9 cellular contexts compared by ENCODE assay signal in genomic region chr19:53808710-53809125, GRCh38. TPM values are rescaled to one million over a fixed set of nuclear protein-coding genes. Genes with fewer than 3 reads are reported as not detected.
DNase-seq lines count a peak whose midpoint lies in the region; ATAC-seq and TF ChIP-seq lines count a peak whose summit lies in the region.
"Had no signal": no experiment of that assay in that cellular context is flagged by ENCODE, and none has a peak within 500 bp of the region (broad histone marks: within the 10 kb centered on the region; RNA-seq: fewer than 3 reads in every experiment).

No MANE protein-coding gene starts in this region.

- H3K4me3 ChIP-seq in neuronal stem cell (ENCODE audit: low read length in 2 of 2) = no peak overlapping the region

- H3K4me2 ChIP-seq in neuronal stem cell (ENCODE audit: insufficient read depth, low read length, poor library complexity, severe bottlenecking) = no peak overlapping the region

- CTCF ChIA-PET in activated CD8-positive, alpha-beta memory T cell treated with anti-CD3 and anti-CD28 coated beads, Interleukin-2, amount 10 ng/mL, durations not matched to agents 7 days and 5 days (lab: Charles Lee) = interaction anchor here (0.7 to 4.7 kb wide), 5 partner anchors 16 to 215 kb away, joined by 3 to 18 read pairs (median 4); no protein-coding TSS in a partner anchor
- CTCF ChIA-PET in activated CD8-positive, alpha-beta T cell treated with anti-CD3 and anti-CD28 coated beads, Interleukin-2, amount 10 ng/mL, durations not matched to agents 7 days and 5 days (lab: Charles Lee) = interaction anchor here (1.0 to 1.3 kb wide), 2 partner anchors 215 to 222 kb away, joined by 3 to 4 read pairs; no protein-coding TSS in a partner anchor

- no peak overlapping the region for H2BK15ac ChIP-seq in neuronal stem cell (ENCODE audit: low read length)

- no peak overlapping the region for H4K91ac ChIP-seq in neuronal stem cell (ENCODE audit: low read depth, low read length, poor library complexity)

- no peak overlapping the region for H3K14ac ChIP-seq in neuronal stem cell (ENCODE audit: low read length)

- H3K23ac ChIP-seq in neuronal stem cell (ENCODE audit: low read depth, low read length, poor library complexity) = no peak overlapping the region

- no peak overlapping the region for H3K4ac ChIP-seq in neuronal stem cell (ENCODE audit: low read length)

- no peak overlapping the region for H2BK120ac ChIP-seq in neuronal stem cell (ENCODE audit: low read depth, low read length)

- H3K9ac ChIP-seq in neuronal stem cell (ENCODE audit: low read depth, low read length, poor library complexity) = no peak overlapping the region

- H3K18ac ChIP-seq in neuronal stem cell (ENCODE audit: low read length) = no peak overlapping the region

- no peaks in the 10 kb centered on the region for H3K9me3 ChIP-seq in neuronal stem cell (replicated peaks in 1 of 2; ENCODE audit: control insufficient read depth in 2 of 2, insufficient read depth in 1 of 2, low read depth in 1 of 2, low read length in 2 of 2)
- H3K9me3 ChIP-seq: neutrophil had no signal

- no peak overlapping the region for H4K8ac ChIP-seq in neuronal stem cell (ENCODE audit: low read depth, low read length)

- H3K36me3 ChIP-seq in neuronal stem cell (replicated peaks in 1 of 2; ENCODE audit: control insufficient read depth in 2 of 2, insufficient read depth in 2 of 2, low read length in 2 of 2) = no peaks in the 10 kb centered on the region

- H3K79me1 ChIP-seq in neuronal stem cell (ENCODE audit: low read depth, low read length) = no peaks in the 10 kb centered on the region

- WGBS in neuronal stem cell (ENCODE audit: extremely low coverage in 2 of 2, insufficient read length in 2 of 2, insufficient replicate concordance in 1 of 2), 2 donors = no CpG with 5 or more reads among the region's 5 CpGs

- peak; percentile 49 to 67 for TF ChIP-seq CTCF in brain (conservative IDR thresholded peaks at IDR 0.05)

- H2BK12ac ChIP-seq in neuronal stem cell (ENCODE audit: low read length) = no peak overlapping the region

- peaks cover 9% of the 10 kb centered on the region for H3K27me3 Mint-ChIP-seq in brain
- no peaks in the 10 kb centered on the region for H3K27me3 Mint-ChIP-seq in activated CD8-positive, alpha-beta memory T cell treated with anti-CD3 and anti-CD28 coated beads, Interleukin-2, amount 10 ng/mL, durations not matched to agents 7 days and 5 days
- no peaks in the 10 kb centered on the region for H3K27me3 Mint-ChIP-seq in activated CD8-positive, alpha-beta T cell treated with anti-CD3 and anti-CD28 coated beads, Interleukin-2, amount 10 ng/mL, durations not matched to agents 7 days and 5 days (ENCODE audit: low read depth)

- H3K9me3 Mint-ChIP-seq in brain = no peaks in the 10 kb centered on the region
- H3K9me3 Mint-ChIP-seq in activated CD8-positive, alpha-beta memory T cell treated with anti-CD3 and anti-CD28 coated beads, Interleukin-2, amount 10 ng/mL, durations not matched to agents 7 days and 5 days (ENCODE audit: low read depth) = no peaks in the 10 kb centered on the region
- no peaks in the 10 kb centered on the region for H3K9me3 Mint-ChIP-seq in activated CD8-positive, alpha-beta T cell treated with anti-CD3 and anti-CD28 coated beads, Interleukin-2, amount 10 ng/mL, durations not matched to agents 7 days and 5 days (ENCODE audit: insufficient read depth)

- no peak overlapping the region for H3K4me3 Mint-ChIP-seq in brain
- no peak overlapping the region for H3K4me3 Mint-ChIP-seq in activated CD8-positive, alpha-beta memory T cell treated with anti-CD3 and anti-CD28 coated beads, Interleukin-2, amount 10 ng/mL, durations not matched to agents 7 days and 5 days
- no peak overlapping the region for H3K4me3 Mint-ChIP-seq in activated CD8-positive, alpha-beta T cell treated with anti-CD3 and anti-CD28 coated beads, Interleukin-2, amount 10 ng/mL, durations not matched to agents 7 days and 5 days

- no peak overlapping the region for H3K27ac ChIP-seq in neuronal stem cell (replicated peaks; ENCODE audit: low read length)
- H3K27ac ChIP-seq: neutrophil had no signal

- peak overlapping the region in 1 of 5 experiments; percentile 44 for H3K27ac Mint-ChIP-seq in brain
- H3K27ac Mint-ChIP-seq in activated CD8-positive, alpha-beta memory T cell treated with anti-CD3 and anti-CD28 coated beads, Interleukin-2, amount 10 ng/mL, durations not matched to agents 7 days and 5 days = no peak overlapping the region
- no peak overlapping the region for H3K27ac Mint-ChIP-seq in activated CD8-positive, alpha-beta T cell treated with anti-CD3 and anti-CD28 coated beads, Interleukin-2, amount 10 ng/mL, durations not matched to agents 7 days and 5 days

- no peak overlapping the region for H2AFZ ChIP-seq in neuronal stem cell (ENCODE audit: low read length)

- no peak for ATAC-seq in activated CD8-positive, alpha-beta memory T cell treated with anti-CD3 and anti-CD28 coated beads, Interleukin-2, amount 10 ng/mL, durations not matched to agents 7 days and 5 days
- no peak for ATAC-seq in activated CD8-positive, alpha-beta T cell treated with anti-CD3 and anti-CD28 coated beads, Interleukin-2, amount 10 ng/mL, durations not matched to agents 7 days and 5 days

- H3K36me3 Mint-ChIP-seq in brain = no peaks in the 10 kb centered on the region
- H3K36me3 Mint-ChIP-seq in activated CD8-positive, alpha-beta memory T cell treated with anti-CD3 and anti-CD28 coated beads, Interleukin-2, amount 10 ng/mL, durations not matched to agents 7 days and 5 days = no peaks in the 10 kb centered on the region
- no peaks in the 10 kb centered on the region for H3K36me3 Mint-ChIP-seq in activated CD8-positive, alpha-beta T cell treated with anti-CD3 and anti-CD28 coated beads, Interleukin-2, amount 10 ng/mL, durations not matched to agents 7 days and 5 days (ENCODE audit: low read depth)

- DNase-seq in EL (peak; percentile 53), NAMALWA (ENCODE audit: low spot score) (peak; percentile 51), midbrain (lab: John Stamatoyannopoulos, UW) (peak; percentile 7), neuronal stem cell (ENCODE audit: low spot score) (no peak)
- DNase-seq in activated CD8-positive, alpha-beta memory T cell treated with anti-CD3 and anti-CD28 coated beads, Interleukin-2, amount 10 ng/mL, durations not matched to agents 7 days and 5 days = no peak
- no peak for DNase-seq in activated CD8-positive, alpha-beta T cell treated with anti-CD3 and anti-CD28 coated beads, Interleukin-2, amount 10 ng/mL, durations not matched to agents 7 days and 5 days
- DNase-seq in activated naive CD4-positive, alpha-beta T cell treated with Interleukin-2 at 50 U/mL for 16 hours = no peak

- no peak overlapping the region for H2AK5ac ChIP-seq in neuronal stem cell (ENCODE audit: low read depth, low read length)

- no peak overlapping the region for H2BK5ac ChIP-seq in neuronal stem cell (ENCODE audit: low read length)

- H3K4me1 ChIP-seq in neuronal stem cell (ENCODE audit: control insufficient read depth in 2 of 2, insufficient read depth in 1 of 2, low read depth in 1 of 2, low read length in 2 of 2) = no peaks in the 10 kb centered on the region

- H3K27me3 ChIP-seq in neuronal stem cell (ENCODE audit: control insufficient read depth in 3 of 3, insufficient read depth in 3 of 3, low read depth in 1 of 3, low read length in 3 of 3) = no peaks in the 10 kb centered on the region
- H3K27me3 ChIP-seq: neutrophil had no signal

- no peaks in the 10 kb centered on the region for H3K4me1 Mint-ChIP-seq in brain
- H3K4me1 Mint-ChIP-seq in activated CD8-positive, alpha-beta memory T cell treated with anti-CD3 and anti-CD28 coated beads, Interleukin-2, amount 10 ng/mL, durations not matched to agents 7 days and 5 days = no peaks in the 10 kb centered on the region
- no peaks in the 10 kb centered on the region for H3K4me1 Mint-ChIP-seq in activated CD8-positive, alpha-beta T cell treated with anti-CD3 and anti-CD28 coated beads, Interleukin-2, amount 10 ng/mL, durations not matched to agents 7 days and 5 days (ENCODE audit: low read depth)

- POLR2A ChIA-PET in activated CD8-positive, alpha-beta T cell treated with anti-CD3 and anti-CD28 coated beads, Interleukin-2, amount 10 ng/mL, durations not matched to agents 7 days and 5 days (lab: Charles Lee) = no interaction called here

RNA-seq across cellular contexts. Expression of gene NLRP12, which starts 15.4 kb away (rescaled TPM):
- 0.08 TPM for polyA plus RNA-seq in brain (ENCODE audit: insufficient read depth, low read depth, low replicate concordance)
- not detected for total RNA-seq in activated CD8-positive, alpha-beta memory T cell treated with anti-CD3 and anti-CD28 coated beads, Interleukin-2, amount 10 ng/mL, durations not matched to agents 7 days and 5 days
- 0.03 TPM for polyA plus RNA-seq in neuronal stem cell (2013, experiment 1 of 2)
- polyA plus RNA-seq in neuronal stem cell (2013, experiment 2 of 2) = 0.01 TPM
- not detected for total RNA-seq in activated CD8-positive, alpha-beta T cell treated with anti-CD3 and anti-CD28 coated beads, Interleukin-2, amount 10 ng/mL, durations not matched to agents 7 days and 5 days

RNA-seq across cellular contexts. Expression of gene MYADM, which starts 59.0 kb away (rescaled TPM):
- polyA plus RNA-seq in brain (ENCODE audit: insufficient read depth, low read depth, low replicate concordance) = 49.7 TPM
- 10 to 100 TPM; 52.2 to 69.4 TPM for total RNA-seq in activated CD8-positive, alpha-beta memory T cell treated with anti-CD3 and anti-CD28 coated beads, Interleukin-2, amount 10 ng/mL, durations not matched to agents 7 days and 5 days
- 113 TPM for polyA plus RNA-seq in neuronal stem cell (2013, experiment 1 of 2)
- polyA plus RNA-seq in neuronal stem cell (2013, experiment 2 of 2) = 114 TPM
- total RNA-seq in activated CD8-positive, alpha-beta T cell treated with anti-CD3 and anti-CD28 coated beads, Interleukin-2, amount 10 ng/mL, durations not matched to agents 7 days and 5 days = 10 to 100 TPM; 92.9 to 98.1 TPM

Comparison
In these comparisons a context has a peak if more than half of its experiments do, and no peak if none do; other contexts are left out.
1. DNase-seq: peak in EL (single experiment), NAMALWA (single experiment) and midbrain (single experiment); none in activated CD8-positive, alpha-beta memory T cell treated with anti-CD3 and anti-CD28 coated beads, Interleukin-2, amount 10 ng/mL, durations not matched to agents 7 days and 5 days (single experiment), neuronal stem cell (single experiment), activated CD8-positive, alpha-beta T cell treated with anti-CD3 and anti-CD28 coated beads, Interleukin-2, amount 10 ng/mL, durations not matched to agents 7 days and 5 days (single experiment) and activated naive CD4-positive, alpha-beta T cell treated with Interleukin-2 at 50 U/mL for 16 hours (single experiment).